11 cellular contexts compared by ENCODE assay signal in the genomic region with DNA sequence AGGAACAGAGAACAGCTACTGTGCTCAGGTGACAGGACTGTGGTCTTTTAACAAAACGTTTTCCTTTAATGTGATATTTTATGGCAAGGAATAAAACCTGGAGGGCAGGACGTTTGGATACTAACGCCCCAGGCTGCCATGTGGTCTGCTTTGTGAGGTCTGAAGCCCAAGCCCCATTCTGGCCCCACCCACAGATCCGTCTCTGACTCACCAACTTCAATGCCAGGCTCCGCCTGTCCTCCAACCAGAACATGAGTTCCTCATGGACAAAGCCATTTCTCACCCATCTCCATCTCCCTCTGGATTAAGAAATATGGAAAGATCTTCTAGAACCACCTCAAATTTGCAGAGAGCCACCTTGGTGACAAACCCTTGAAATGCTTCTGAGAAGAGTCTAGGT.
DNase-seq lines count a peak whose midpoint lies in the region; ATAC-seq and TF ChIP-seq lines count a peak whose summit lies in the region.
"Had no signal": no experiment of that assay in that cellular context is flagged by ENCODE, and none has a peak within 500 bp of the region (broad histone marks: within the 10 kb centered on the region; RNA-seq: fewer than 3 reads in every experiment).

No MANE protein-coding gene starts in this region.

- peak overlapping the region in 8 of 11 experiments; percentile 16 to 60 (median 42); a peak in 12 of 22 replicates for H3K27ac ChIP-seq in BLaER1 treated with 17β-estradiol and CSF1 and Interleukin-3, amounts not matched to agents 10 nM and 100 nM
- H3K27ac ChIP-seq in brain microvascular endothelial cell (no peak overlapping the region), lung (ENCODE audit: low read depth in 1 of 2, low read length in 1 of 2) (no peak overlapping the region)

- peaks cover 60 to 97% (median 89%) of the 10 kb centered on the region in 11 experiments; a peak in 21 of 22 replicates for H4K20me1 ChIP-seq in BLaER1 treated with 17β-estradiol and CSF1 and Interleukin-3, amounts not matched to agents 10 nM and 100 nM

- DNase-seq in HT1080 (ENCODE audit: low read depth) (peak; percentile 75), brain microvascular endothelial cell (peak; percentile 56), lung (ENCODE audit: low spot score) (no peak), ecto neural progenitor cell (ENCODE audit: low spot score) (no peak), NCI-H2227 (lab: John Stamatoyannopoulos, UW; ENCODE audit: unreplicated experiment) (no peak)
- DNase-seq: cortex of kidney, islet precursor cell had no signal

- ATAC-seq in lung (ENCODE audit: insufficient read depth, low FRiP score) (peak; percentile 35), GM21360 (IDR thresholded peaks at IDR 0.05; ENCODE audit: unreplicated experiment) (no peak), HG03442 (IDR thresholded peaks at IDR 0.05; ENCODE audit: unreplicated experiment) (no peak)
- ATAC-seq: sciatic nerve had no signal

- peaks cover 18 to 62% (median 45%) of the 10 kb centered on the region in 11 experiments for H3K36me3 ChIP-seq in BLaER1 treated with 17β-estradiol and CSF1 and Interleukin-3, amounts not matched to agents 10 nM and 100 nM
- no peaks in the 10 kb centered on the region for H3K36me3 ChIP-seq in brain microvascular endothelial cell (replicated peaks)
- peaks cover 0 to 16% of the 10 kb centered on the region in 2 donors for H3K36me3 ChIP-seq in lung (ENCODE audit: control insufficient read depth in 2 of 2, insufficient read depth in 2 of 2, low read length in 2 of 2)

- H3K9me3 ChIP-seq in BLaER1 treated with 17β-estradiol and CSF1 and Interleukin-3, amounts not matched to agents 10 nM and 100 nM (replicated peaks in 1 of 11): no peaks in the 10 kb centered on the region
- peaks cover 0 to 1% of the 10 kb centered on the region in 2 donors for H3K9me3 ChIP-seq in lung (ENCODE audit: control insufficient read depth in 2 of 2, insufficient read depth in 1 of 2, low read length in 1 of 2)

- no peaks in the 10 kb centered on the region for H3K27me3 ChIP-seq in BLaER1 treated with 17β-estradiol and CSF1 and Interleukin-3, amounts not matched to agents 10 nM and 100 nM
- H3K27me3 ChIP-seq in brain microvascular endothelial cell (replicated peaks) (no peaks in the 10 kb centered on the region), lung (ENCODE audit: control insufficient read depth, insufficient read depth) (no peaks in the 10 kb centered on the region)

- H3K4me1 ChIP-seq in BLaER1 treated with 17β-estradiol and CSF1 and Interleukin-3, amounts not matched to agents 10 nM and 100 nM: peaks cover 54 to 78% (median 73%) of the 10 kb centered on the region in 10 experiments
- peaks cover 0 to 26% of the 10 kb centered on the region in 2 donors for H3K4me1 ChIP-seq in lung (ENCODE audit: control insufficient read depth in 2 of 2, insufficient read depth in 2 of 2, low read length in 2 of 2)

- H3K9ac ChIP-seq in BLaER1 treated with 17β-estradiol and CSF1 and Interleukin-3, amounts not matched to agents 10 nM and 100 nM: peak overlapping the region in 1 of 11 experiments; percentile 35; a peak in 1 of 22 replicates

- H3K4me2 ChIP-seq in BLaER1 treated with 17β-estradiol and CSF1 and Interleukin-3, amounts not matched to agents 10 nM and 100 nM: peak overlapping the region; percentile 27 to 91 (median 75)

- TF ChIP-seq CTCF in brain microvascular endothelial cell (IDR thresholded peaks at IDR 0.05; ENCODE audit: low read depth, low read length, missing control alignments): no peak
- no peak for TF ChIP-seq CTCF in lung (IDR thresholded peaks at IDR 0.05; ENCODE audit: control extremely low read depth, extremely low read depth)

- WGBS in lung, 2 donors: 51 to 70% methylated on average over 5 of the region's 5 CpGs

- in situ Hi-C loops in brain microvascular endothelial cell (cut with HindIII; ENCODE audit: low pct_ligation_motif_present, low sequenced_read_pairs): no loop called here

- H3K4me3 ChIP-seq in BLaER1 treated with 17β-estradiol and CSF1 and Interleukin-3, amounts not matched to agents 10 nM and 100 nM: no peak overlapping the region
- H3K4me3 ChIP-seq in brain microvascular endothelial cell (ENCODE audit: low read depth, low read length): no peak overlapping the region
- no peak overlapping the region for H3K4me3 ChIP-seq in lung

Comparison
In these comparisons a context has a peak if more than half of its experiments do, and no peak if none do; other contexts are left out.
1. H3K27ac ChIP-seq: peak in BLaER1 treated with 17β-estradiol and CSF1 and Interleukin-3, amounts not matched to agents 10 nM and 100 nM (8 of 11); none in brain microvascular endothelial cell (single experiment) and lung (0 of 2).
2. DNase-seq: peak in HT1080 (single experiment) and brain microvascular endothelial cell (single experiment); none in lung (single experiment), ecto neural progenitor cell (single experiment) and NCI-H2227 (single experiment).